Comparison of ENCODE assay signal across 8 cellular contexts in the genomic region with DNA sequence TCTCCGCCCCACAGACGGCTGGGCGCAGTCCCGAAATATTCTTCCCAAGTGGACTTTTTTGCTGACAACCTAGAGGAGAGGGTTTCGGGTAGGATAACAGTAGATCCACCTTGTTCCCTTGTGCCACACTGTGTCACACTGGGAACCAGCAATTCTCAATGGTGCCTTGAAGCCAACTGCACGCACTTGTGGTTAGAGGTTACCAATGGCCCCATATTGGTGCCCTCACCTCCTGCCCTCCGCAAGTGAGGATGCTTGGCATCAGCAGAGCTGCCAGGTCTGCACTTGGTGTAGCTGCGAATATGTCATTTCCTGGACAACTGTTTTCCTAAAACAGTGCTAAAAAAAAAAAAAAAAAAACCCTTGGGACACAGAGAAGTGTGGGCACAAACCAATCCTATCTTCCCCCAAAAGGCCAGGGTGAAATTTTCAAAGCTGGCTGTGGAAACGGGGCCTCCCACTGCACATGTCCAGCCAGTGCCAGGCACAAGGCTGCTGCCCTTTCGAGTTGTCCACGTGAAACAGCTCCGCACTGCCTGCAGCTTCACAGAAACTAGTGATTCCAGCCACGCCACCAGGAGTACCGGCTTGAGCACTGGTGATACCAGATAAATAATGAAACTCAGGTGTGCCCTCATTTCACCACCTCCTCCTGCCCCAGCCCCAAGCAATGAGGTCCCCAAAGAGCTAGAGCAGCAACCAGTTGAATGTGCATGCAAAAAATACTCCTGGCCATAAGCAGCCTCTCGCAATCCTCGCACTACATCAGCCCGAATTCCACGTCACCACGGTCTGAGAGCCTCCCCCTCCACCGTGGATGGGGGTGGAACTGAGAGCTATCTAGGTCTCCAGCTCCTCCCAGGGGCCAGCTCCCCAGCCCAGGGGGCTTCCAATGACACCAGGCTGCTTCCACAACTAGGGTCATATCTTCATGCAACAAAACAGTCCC. TPM values are rescaled to one million over a fixed set of nuclear protein-coding genes. Genes with fewer than 3 reads are reported as not detected.
DNase-seq lines count a peak whose midpoint lies in the region; ATAC-seq and TF ChIP-seq lines count a peak whose summit lies in the region.

No MANE protein-coding gene starts in this region.

- ATAC-seq in GM18909 (IDR thresholded peaks at IDR 0.05; ENCODE audit: poor library complexity, unreplicated experiment), result no peak

- peaks cover 57% of the 10 kb centered on the region for H3K4me1 ChIP-seq in left ventricle myocardium inferior

- H3K4me3 ChIP-seq in left ventricle myocardium inferior, result peak overlapping the region; percentile 66

- peaks cover 8% of the 10 kb centered on the region for H3K36me3 ChIP-seq in left ventricle myocardium inferior

- no peaks in the 10 kb centered on the region for H3K9me3 ChIP-seq in left ventricle myocardium inferior (replicated peaks)

- no peaks in the 10 kb centered on the region for H3K27me3 ChIP-seq in left ventricle myocardium inferior (ENCODE audit: low read depth)

- peak overlapping the region; percentile 84 to 94 (median 91) for H3K4me3 Mint-ChIP-seq in immature natural killer cell

- peaks cover 0 to 4% (median 3%) of the 10 kb centered on the region in 3 donors for H3K36me3 Mint-ChIP-seq in immature natural killer cell

- TF ChIP-seq CTCF in left ventricle myocardium inferior (IDR thresholded peaks at IDR 0.05; ENCODE audit: borderline replicate concordance), result no peak

- intact Hi-C loops in left ventricle myocardium inferior (cut with micrococcal nuclease), result loop anchor here (10.0 kb wide), 1 partner anchor 348 kb away; no protein-coding TSS in a partner anchor
- intact Hi-C loops in cardiac septum (cut with DNase I), result loop anchor here (5.0 kb wide), 2 partner anchors 76 to 351 kb away; no protein-coding TSS in a partner anchor

- H3K9me3 Mint-ChIP-seq in immature natural killer cell, result peaks cover 0 to 1% (median 0%) of the 10 kb centered on the region in 6 donors

- DNase-seq in left ventricle myocardium inferior (no peak), cardiac septum (ENCODE audit: low spot score) (no peak), immature natural killer cell (peak; percentile 68 to 76 (median 69)), germinal center (ENCODE audit: low spot score) (no peak), NCI-H524 treated with DMSO at 0.1 percent for 48 hours (lab: John Stamatoyannopoulos, UW) (no peak)
- DNase-seq in activated effector memory CD4-positive, alpha-beta T cell treated with Interleukin-2 at 50 U/mL for 16 hours, result peak; percentile 54
- DNase-seq in stimulated activated naive CD4-positive, alpha-beta T cell treated with Interleukin-2 at 50 U/mL for 16 hours (lab: John Stamatoyannopoulos, UW), result peak; percentile 54

- peaks cover 84 to 87% of the 10 kb centered on the region in 2 donors for H3K4me1 Mint-ChIP-seq in immature natural killer cell

- H3K27ac Mint-ChIP-seq in immature natural killer cell, result peak overlapping the region; percentile 99 to 100 (median 100)

- peaks cover 44 to 66% (median 53%) of the 10 kb centered on the region in 3 donors for H3K27me3 Mint-ChIP-seq in immature natural killer cell (ENCODE audit: low read depth in 3 of 3)

- peak overlapping the region; percentile 92 for H3K27ac ChIP-seq in left ventricle myocardium inferior (replicated peaks)

RNA-seq across cellular contexts. Expression of gene USP20, which starts 51.2 kb away (rescaled TPM):
- 13.2 TPM for total RNA-seq in left ventricle myocardium inferior
- total RNA-seq in cardiac septum, result 16.0 TPM
- polyA plus RNA-seq in immature natural killer cell, result 10 to 100 TPM; 21.6 to 51.8 (median 25.1) TPM

RNA-seq across cellular contexts. Expression of gene C9orf78, which starts 51.4 kb away (rescaled TPM):
- total RNA-seq in left ventricle myocardium inferior (30.0 TPM), cardiac septum (30.7 TPM)
- polyA plus RNA-seq in immature natural killer cell, result 100 to 1,000 TPM; 147 to 196 (median 173) TPM

Comparison
In these comparisons a context has a peak if more than half of its experiments do, and no peak if none do; other contexts are left out.
1. DNase-seq: peak in activated effector memory CD4-positive, alpha-beta T cell treated with Interleukin-2 at 50 U/mL for 16 hours (single experiment), immature natural killer cell (3 of 3) and stimulated activated naive CD4-positive, alpha-beta T cell treated with Interleukin-2 at 50 U/mL for 16 hours (single experiment); none in left ventricle myocardium inferior (single experiment), cardiac septum (single experiment), germinal center (single experiment) and NCI-H524 treated with DMSO at 0.1 percent for 48 hours (single experiment).